In genomic region chr18:45168883-45169585, GRCh38 we compare ENCODE assay signal across 16 cellular contexts.
A peak's percentile ranks its signal among the peaks of the same experiment; 100 is the strongest.
DNase-seq lines count a peak whose midpoint lies in the region; ATAC-seq and TF ChIP-seq lines count a peak whose summit lies in the region.
"Had no signal": no experiment of that assay in that cellular context is flagged by ENCODE, and none has a peak within 500 bp of the region (broad histone marks: within the 10 kb centered on the region; RNA-seq: fewer than 3 reads in every experiment).

No MANE protein-coding gene starts in this region.

- ATAC-seq in omental fat pad (ENCODE audit: low FRiP score) = peak; percentile 83
- ATAC-seq: stimulated activated naive B cell treated with anti-CD40 and anti-IgM and Interleukin-4, amounts not matched to agents 10 μg/mL and 1 μg/mL and 100 μg/mL, for 72 hours had no signal

- no peak for TF ChIP-seq CTCF in brain microvascular endothelial cell (IDR thresholded peaks at IDR 0.05; ENCODE audit: low read depth, low read length, missing control alignments)
- no peak for TF ChIP-seq CTCF in omental fat pad (IDR thresholded peaks at IDR 0.05)

- H3K4me3 ChIP-seq in brain microvascular endothelial cell (ENCODE audit: low read depth, low read length) = no peak overlapping the region
- H3K4me3 ChIP-seq: esophagus squamous epithelium, HAP-1 had no signal

- in situ Hi-C loops in brain microvascular endothelial cell (cut with HindIII; ENCODE audit: low pct_ligation_motif_present, low sequenced_read_pairs) = no loop called here

- no peaks in the 10 kb centered on the region for H3K36me3 ChIP-seq in brain microvascular endothelial cell (replicated peaks)
- H3K36me3 ChIP-seq: esophagus squamous epithelium, HAP-1 had no signal

- DNase-seq in AG20443 (ENCODE audit: low spot score) (peak; percentile 43), LHCN-M2 (ENCODE audit: low read depth) (peak; percentile 45), brain microvascular endothelial cell (peak; percentile 60), omental fat pad (ENCODE audit: low spot score) (no peak), cortex of kidney (lab: John Stamatoyannopoulos, UW) (no peak), cerebellar cortex (ENCODE audit: low spot score) (no peak), NCI-H510A (lab: John Stamatoyannopoulos, UW) (no peak), anterior cingulate cortex (lab: John Stamatoyannopoulos, UW) (no peak)
- DNase-seq: C1 segment of cervical spinal cord; esophagus squamous epithelium; GDM1; islet precursor cell; NCI-H510A treated with DMSO at 0.1 percent for 48 hours; stimulated activated CD4-positive, alpha-beta T cell treated with anti-CD3 and anti-CD28 coated beads, Interleukin-4, amount 100 ng/mL, for 24 hours; stimulated activated naive B cell treated with anti-CD40 and anti-IgM and Interleukin-4, amounts not matched to agents 10 μg/mL and 1 μg/mL and 100 μg/mL, for 72 hours had no signal

- peak overlapping the region; percentile 90 for H3K27ac ChIP-seq in brain microvascular endothelial cell

- no peaks in the 10 kb centered on the region for H3K27me3 ChIP-seq in brain microvascular endothelial cell (replicated peaks)
- H3K27me3 ChIP-seq: esophagus squamous epithelium had no signal

Comparison
In these comparisons a context has a peak if more than half of its experiments do, and no peak if none do; other contexts are left out.
1. DNase-seq: peak in AG20443 (single experiment), LHCN-M2 (single experiment) and brain microvascular endothelial cell (single experiment); none in omental fat pad (single experiment), cortex of kidney (single experiment), cerebellar cortex (single experiment), NCI-H510A (single experiment) and anterior cingulate cortex (0 of 58).